In the genomic region with DNA sequence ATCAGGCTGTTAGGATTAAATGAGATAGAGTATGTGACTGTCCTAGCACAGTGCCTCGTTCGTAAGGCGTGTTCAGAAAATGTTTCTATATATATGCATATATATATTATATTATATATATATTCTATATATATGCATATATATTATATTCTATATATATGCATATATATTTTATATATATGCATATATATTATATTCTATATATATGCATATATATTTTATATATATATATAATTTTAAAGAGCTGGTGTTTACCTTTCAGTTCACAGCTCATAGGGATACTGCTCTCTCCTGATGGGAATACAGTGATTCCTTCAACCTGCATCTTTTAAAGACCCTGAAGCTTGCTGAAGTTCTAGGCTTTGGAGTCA, we compare ENCODE assay signal across 8 cellular contexts. TPM values are rescaled to one million over a fixed set of nuclear protein-coding genes. Genes with fewer than 3 reads are reported as not detected.
DNase-seq lines count a peak whose midpoint lies in the region; ATAC-seq, FAIRE-seq and TF ChIP-seq lines count a peak whose summit lies in the region.

No MANE protein-coding gene starts in this region.

- no peak overlapping the region for H4K91ac ChIP-seq in H1 (replicated peaks; ENCODE audit: insufficient read length, low read length)

- no peak for DNase-seq in CD4-positive, CD25-positive, alpha-beta regulatory T cell
- no peak for DNase-seq in NT2/D1 (ENCODE audit: low read depth, low spot score)
- DNase-seq in H1 (ENCODE audit: low read depth in 1 of 2, low spot score in 2 of 2): no peak
- DNase-seq in NCI-H1048 (lab: John Stamatoyannopoulos, UW): no peak
- DNase-seq in C1 segment of cervical spinal cord (lab: John Stamatoyannopoulos, UW): no peak

- POLR2A ChIA-PET in H1 (lab: Charles Lee; ENCODE audit: partially characterized antibody): interaction anchor here (0.6 to 2.2 kb wide), 9 partner anchors 8 to 311 kb away, joined by 3 to 12 read pairs (median 4); partner anchors contain the start of genes GTF2E1, RABL3 and STXBP5L

- TF ChIP-seq CTCF in H1 (IDR thresholded peaks at IDR 0.05; ENCODE audit: control extremely low read depth in 1 of 3, insufficient read depth in 1 of 3, low read depth in 1 of 3, low read length in 3 of 3): no peak

- no peak overlapping the region for H2BK15ac ChIP-seq in H1 (ENCODE audit: low read length)

- H3K23ac ChIP-seq in H1 (ENCODE audit: insufficient read length): no peak overlapping the region

- FAIRE-seq in H1 (lab: Jason Lieb, UNC): no peak

- H3K36me3 Mint-ChIP-seq in CD4-positive, CD25-positive, alpha-beta regulatory T cell: peaks cover 11% of the 10 kb centered on the region

- peaks cover 13% of the 10 kb centered on the region for H3K27me3 Mint-ChIP-seq in CD4-positive, CD25-positive, alpha-beta regulatory T cell

- peak overlapping the region; percentile 91 for H3K27ac ChIP-seq in CD4-positive, CD25-positive, alpha-beta regulatory T cell (ENCODE audit: insufficient read depth, low read length, poor library complexity, severe bottlenecking)
- H3K27ac ChIP-seq in H1 (ENCODE audit: low read depth, low read length): peak overlapping the region; percentile 90; the same call in 1 of the 2 replicates

- H3K14ac ChIP-seq in H1 (ENCODE audit: insufficient read length): no peak overlapping the region

- H3K23me2 ChIP-seq in H1 (ENCODE audit: low read depth, low read length): no peaks in the 10 kb centered on the region

- H3K9ac ChIP-seq in NT2/D1 (ENCODE audit: insufficient read length, low read depth): peak overlapping the region; percentile 99
- H3K9ac ChIP-seq in H1 (replicated peaks in 1 of 4; ENCODE audit: extremely low read depth in 1 of 4, low read depth in 3 of 4, low read length in 3 of 4): peak overlapping the region; percentile 76 to 93 (median 90)

- peak overlapping the region; percentile 85 for H3K4me3 ChIP-seq in CD4-positive, CD25-positive, alpha-beta regulatory T cell (ENCODE audit: low read depth, low read length)
- peak overlapping the region; percentile 94 for H3K4me3 ChIP-seq in NT2/D1 (ENCODE audit: insufficient read length, low read depth)
- peak overlapping the region; percentile 78 to 98 (median 88) for H3K4me3 ChIP-seq in H1 (ENCODE audit: extremely low read depth in 1 of 4, insufficient read depth in 2 of 4, low read depth in 3 of 4, low read length in 4 of 4)
- H3K4me3 ChIP-seq in neuron (ENCODE audit: low read length): peak overlapping the region; percentile 85

- H3K4me1 ChIP-seq in CD4-positive, CD25-positive, alpha-beta regulatory T cell (ENCODE audit: control insufficient read depth, insufficient read depth, low read length, poor library complexity, severe bottlenecking): peaks cover 32% of the 10 kb centered on the region
- H3K4me1 ChIP-seq in NT2/D1 (ENCODE audit: insufficient read depth, insufficient read length) (no peaks in the 10 kb centered on the region), H1 (replicated peaks in 1 of 4; ENCODE audit: control insufficient read depth in 3 of 4, insufficient read depth in 4 of 4, low read length in 3 of 4) (peaks cover 0 to 6% (median 0%) of the 10 kb centered on the region in 4 experiments; a peak in 4 of 7 replicates), neuron (ENCODE audit: insufficient read depth, low read length) (peaks cover 6% of the 10 kb centered on the region)

- H3K27me3 ChIP-seq in CD4-positive, CD25-positive, alpha-beta regulatory T cell (ENCODE audit: control insufficient read depth, insufficient read depth, low read length): peaks cover under 1% of the 10 kb centered on the region
- H3K27me3 ChIP-seq in NT2/D1 (ENCODE audit: insufficient read depth, insufficient read length) (no peaks in the 10 kb centered on the region), H1 (replicated peaks in 1 of 4; ENCODE audit: control insufficient read depth in 3 of 4, extremely low read depth in 1 of 4, insufficient read depth in 3 of 4, low read length in 3 of 4) (no peaks in the 10 kb centered on the region), neuron (ENCODE audit: insufficient read depth, low read length) (no peaks in the 10 kb centered on the region)

- H4K8ac ChIP-seq in H1 (ENCODE audit: extremely low read depth, insufficient read depth, low read length): no peak overlapping the region

- peak overlapping the region in 2 of 3 donors; percentile 98 for H3K27ac Mint-ChIP-seq in CD4-positive, CD25-positive, alpha-beta regulatory T cell

- H3K9me3 Mint-ChIP-seq in CD4-positive, CD25-positive, alpha-beta regulatory T cell: peaks cover 0 to 2% (median 0%) of the 10 kb centered on the region in 7 donors

- H2BK120ac ChIP-seq in H1 (replicated peaks; ENCODE audit: low read depth, low read length): no peak overlapping the region

- no peaks in the 10 kb centered on the region for H3K9me3 ChIP-seq in CD4-positive, CD25-positive, alpha-beta regulatory T cell (ENCODE audit: control insufficient read depth in 2 of 2, low read length in 2 of 2)
- no peaks in the 10 kb centered on the region for H3K9me3 ChIP-seq in NT2/D1 (ENCODE audit: insufficient read depth, low read length)
- no peaks in the 10 kb centered on the region for H3K9me3 ChIP-seq in H1 (ENCODE audit: insufficient read depth in 2 of 2, low read depth in 1 of 2, low read length in 1 of 2)
- H3K9me3 ChIP-seq in neuron (ENCODE audit: low read length): no peaks in the 10 kb centered on the region

- no peak overlapping the region; the same call in 1 of the 2 replicates for H2BK5ac ChIP-seq in H1 (ENCODE audit: low read depth, low read length)

- peaks cover 33% of the 10 kb centered on the region for H3K36me3 ChIP-seq in CD4-positive, CD25-positive, alpha-beta regulatory T cell (ENCODE audit: control insufficient read depth, insufficient read depth, low read length)
- H3K36me3 ChIP-seq in NT2/D1 (ENCODE audit: insufficient read depth, insufficient read length, low read length) (peaks cover 37% of the 10 kb centered on the region), H1 (ENCODE audit: control insufficient read depth in 2 of 4, insufficient read depth in 4 of 4, low read length in 3 of 4) (peaks cover 4 to 41% (median 19%) of the 10 kb centered on the region in 4 experiments; a peak in 6 of 8 replicates), neuron (ENCODE audit: insufficient read depth, low read length) (peaks cover 38% of the 10 kb centered on the region)

- H2AK5ac ChIP-seq in H1 (ENCODE audit: low read depth, low read length): no peak overlapping the region

- peaks cover 0 to 36% of the 10 kb centered on the region in 2 experiments; a peak in 3 of 4 replicates for H3K79me2 ChIP-seq in H1 (ENCODE audit: control insufficient read depth in 1 of 2, insufficient read depth in 2 of 2, low read length in 2 of 2)

- peak overlapping the region in 3 of 4 donors; percentile 95 to 97 (median 96) for H3K4me3 Mint-ChIP-seq in CD4-positive, CD25-positive, alpha-beta regulatory T cell

- peaks cover 0 to 20% (median 17%) of the 10 kb centered on the region in 4 donors for H3K4me1 Mint-ChIP-seq in CD4-positive, CD25-positive, alpha-beta regulatory T cell

- no peak overlapping the region for H3K4ac ChIP-seq in H1 (replicated peaks; ENCODE audit: insufficient read length, low read depth, low read length)

- WGBS in H1 (ENCODE audit: extremely low coverage in 1 of 2, insufficient coverage in 1 of 2, insufficient read length in 1 of 2, insufficient replicate concordance in 2 of 2, low coverage in 1 of 2, low lambda C conversion rate in 2 of 2, missing lambda C conversion rate in 1 of 2), 2 experiments: 64% methylated on average over 3 of the region's 3 CpGs; no CpG with 5 or more reads in 1 of the 2 experiments

- TF ChIP-seq RAD21 in H1 (IDR thresholded peaks at IDR 0.05 in 1 of 2, conservative IDR thresholded peaks at IDR 0.05 in 1 of 2; ENCODE audit: low read depth in 2 of 2, low read length in 2 of 2): no peak

- peak in 1 of 2 donors; percentile 0 for ATAC-seq in CD4-positive, CD25-positive, alpha-beta regulatory T cell (ENCODE audit: low read depth in 2 of 2)
- no peak for ATAC-seq in GM18907 (IDR thresholded peaks at IDR 0.05; ENCODE audit: unreplicated experiment)
- no peak for ATAC-seq in GM21526 (IDR thresholded peaks at IDR 0.05; ENCODE audit: low FRiP score, unreplicated experiment)

- CTCF ChIA-PET in H1 (lab: Charles Lee; ENCODE audit: partially characterized antibody): interaction anchor here (1.3 to 2.0 kb wide), 3 partner anchors 30 to 178 kb away, joined by 3 to 6 read pairs (median 6); no protein-coding TSS in a partner anchor

- no peak overlapping the region for H4K5ac ChIP-seq in H1 (ENCODE audit: insufficient read length, low read depth, low read length)

- no peak overlapping the region for H3K18ac ChIP-seq in H1 (ENCODE audit: extremely low read depth, low read length)

- peaks cover 4% of the 10 kb centered on the region; the same call in 1 of the 2 replicates for H3K79me1 ChIP-seq in H1 (ENCODE audit: low read depth, low read length)

- H2BK12ac ChIP-seq in H1 (ENCODE audit: low read depth, low read length): no peak overlapping the region

- peak in 1 of 2 experiments; percentile 14; a peak in 1 of 3 replicates for TF ChIP-seq POLR2A in H1 (IDR thresholded peaks at IDR 0.05; ENCODE audit: control extremely low read depth in 1 of 2, low read depth in 2 of 2, low read length in 2 of 2)

- no peak overlapping the region for H3K56ac ChIP-seq in H1 (replicated peaks; ENCODE audit: insufficient read length, low read depth, low read length)

- H2BK20ac ChIP-seq in H1 (ENCODE audit: low read length): no peak overlapping the region

- H2AFZ ChIP-seq in H1 (ENCODE audit: low read length): no peak overlapping the region; the same call in 1 of the 2 replicates
- peak overlapping the region; percentile 78 for H2AFZ ChIP-seq in neuron (ENCODE audit: low read depth, low read length)

- peak overlapping the region; percentile 53 to 88 for H3K4me2 ChIP-seq in H1 (ENCODE audit: insufficient read depth in 1 of 2, low read depth in 2 of 2, low read length in 2 of 2)

- H4K20me1 ChIP-seq in H1 (replicated peaks in 1 of 2; ENCODE audit: control insufficient read depth in 1 of 2, insufficient read depth in 2 of 2, low read length in 2 of 2): peaks cover 0 to 2% of the 10 kb centered on the region in 2 experiments

- no peak for TF ChIP-seq EP300 in H1 (IDR thresholded peaks at IDR 0.05; ENCODE audit: borderline replicate concordance in 1 of 2, low read depth in 2 of 2, low read length in 2 of 2)

TF ChIP-seq in H1, 55 proteins besides CTCF, POLR2A, EP300 and RAD21 (continues in another document):
- TF ChIP-seq SP4 (IDR thresholded peaks at IDR 0.05; ENCODE audit: low read length) (no peak), ZNF274 (IDR thresholded peaks at IDR 0.05; ENCODE audit: borderline replicate concordance, extremely low read depth, low read length) (no peak)

RNA-seq across cellular contexts. Expression of gene NDUFB4, which starts 0.7 kb away (rescaled TPM):
- total RNA-seq in CD4-positive, CD25-positive, alpha-beta regulatory T cell: 71.4 TPM
- polyA plus RNA-seq in CD4-positive, CD25-positive, alpha-beta regulatory T cell: 100 to 1,000 TPM; 240 to 317 (median 274) TPM
- 184 and 194 TPM in 2 replicates for total RNA-seq in H1 (2021; fragmentation: NEBNext Ultra II Directional; extraction: Animal tissue kit (Norgen Biotek cat#: 25700))
- 347 and 382 TPM in 2 replicates for polyA plus RNA-seq in H1 (2011; rRNA removed)
- 324 TPM for polyA plus RNA-seq in H1 (2011; cell fraction: cytosol; rRNA removed)
- 202 TPM for polyA plus RNA-seq in H1 (2011; cell fraction: nucleus; rRNA removed)
- polyA plus RNA-seq in H1 (2012, experiment 1 of 2): 215 to 321 TPM (median 290 TPM) in 4 replicates
- polyA plus RNA-seq in H1 (2012, experiment 2 of 2): 4,354 TPM
- polyA plus RNA-seq in H1 (2013, experiment 1 of 2): 620 TPM
- 616 TPM for polyA plus RNA-seq in H1 (2013, experiment 2 of 2)
- 94.4 and 113 TPM in 2 replicates for polyA minus RNA-seq in H1 (2011; rRNA and poly(A)+ RNA removed)
- polyA minus RNA-seq in H1 (2011; cell fraction: cytosol; rRNA and poly(A)+ RNA removed): 161 TPM
- 78.7 TPM for polyA minus RNA-seq in H1 (2011; cell fraction: nucleus; rRNA and poly(A)+ RNA removed)
